1 cellular context compared by ENCODE assay signal in genomic region chr11:65396769-65397745, GRCh38.
TF ChIP-seq lines count a peak whose summit lies in the region.

No MANE protein-coding gene starts in this region.

TF ChIP-seq in HepG2, 621 proteins besides CTCF, POLR2A, EP300 and RAD21:
- TF ChIP-seq AGO2 (optimal IDR thresholded peaks at IDR 0.05; ENCODE audit: low read depth, low read length), result peak; percentile 37
- TF ChIP-seq ZNF691 (CRISPR knock-in tag; IDR thresholded peaks at IDR 0.05; ENCODE audit: borderline replicate concordance, low read depth), result no peak
- TF ChIP-seq AGO1 (IDR thresholded peaks at IDR 0.05; ENCODE audit: low read depth, low read length, poor library complexity, severe bottlenecking), result no peak
